In the genomic region with DNA sequence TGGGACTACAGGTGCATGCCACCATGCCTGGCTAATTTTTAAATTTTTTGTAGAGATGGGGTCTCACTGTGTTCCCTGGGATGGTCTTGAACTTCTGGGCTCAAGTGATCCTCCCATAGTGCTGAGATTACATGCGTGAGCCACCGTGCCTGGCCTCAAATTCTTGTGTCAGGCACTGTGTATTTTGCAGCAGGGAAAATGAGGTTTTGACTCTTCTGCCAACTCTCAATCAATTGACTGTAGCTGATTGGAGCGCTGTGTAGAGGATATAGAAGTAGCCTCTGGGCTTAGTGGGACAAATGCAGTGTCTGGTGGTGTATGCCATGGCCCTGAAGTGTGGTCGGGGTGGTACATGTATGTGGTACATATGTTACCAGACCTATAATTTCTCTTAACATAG, we compare ENCODE assay signal across 22 cellular contexts.
A peak's percentile ranks its signal among the peaks of the same experiment; 100 is the strongest.
DNase-seq lines count a peak whose midpoint lies in the region; ATAC-seq, FAIRE-seq and TF ChIP-seq lines count a peak whose summit lies in the region.
"Had no signal": no experiment of that assay in that cellular context is flagged by ENCODE, and none has a peak within 500 bp of the region (broad histone marks: within the 10 kb centered on the region; RNA-seq: fewer than 3 reads in every experiment).

No MANE protein-coding gene starts in this region.

- no peak overlapping the region for H3K4ac ChIP-seq in H9 (ENCODE audit: low read depth, low read length)

- CTCF ChIA-PET in K562 (lab: Yijun Ruan, JAX; ENCODE audit: low intra/inter-chr PET ratio) = no interaction called here

- H3K36me3 Mint-ChIP-seq in H9 (ENCODE audit: insufficient read depth in 1 of 3, low read depth in 3 of 3) = peaks cover 4 to 7% (median 4%) of the 10 kb centered on the region in 3 experiments; a peak in 5 of 7 replicates
- peaks cover 11% of the 10 kb centered on the region for H3K36me3 Mint-ChIP-seq in progenitor cell of endocrine pancreas (ENCODE audit: insufficient read depth)
- H3K36me3 Mint-ChIP-seq: CD8-positive, alpha-beta T cell had no signal

- no peaks in the 10 kb centered on the region for H3K27me3 Mint-ChIP-seq in H9 (ENCODE audit: low read depth)
- no peaks in the 10 kb centered on the region for H3K27me3 Mint-ChIP-seq in progenitor cell of endocrine pancreas

- no CpG with 5 or more reads among the region's 4 CpGs for WGBS in H9 (ENCODE audit: extremely low coverage, insufficient read length, low lambda C conversion rate)
- 90% methylated on average over 3 of the region's 4 CpGs for WGBS in K562 (ENCODE audit: insufficient coverage, low coverage, missing lambda C conversion rate)
- WGBS in right lobe of liver (ENCODE audit: insufficient coverage, low coverage, low lambda C conversion rate, missing lambda C conversion rate) = 39% methylated on average over 4 of the region's 4 CpGs

- no peak overlapping the region for H2AFZ ChIP-seq in H9 (ENCODE audit: low read length)
- H2AFZ ChIP-seq in K562 (ENCODE audit: low read depth, low read length) = no peak overlapping the region

- TF ChIP-seq CTCF in H9 (conservative IDR thresholded peaks at IDR 0.05) (no peak), K562 (IDR thresholded peaks at IDR 0.05 in 2 of 3, conservative IDR thresholded peaks at IDR 0.05 in 1 of 3; ENCODE audit: insufficient read depth in 2 of 3, low read depth in 1 of 3, low read length in 3 of 3) (no peak), right lobe of liver (IDR thresholded peaks at IDR 0.05) (no peak), progenitor cell of endocrine pancreas (IDR thresholded peaks at IDR 0.05; ENCODE audit: unreplicated experiment) (no peak), gastrocnemius medialis (IDR thresholded peaks at IDR 0.05 in 4 of 5, conservative IDR thresholded peaks at IDR 0.05 in 1 of 5) (no peak)

- H3K27me3 ChIP-seq in H9 (ENCODE audit: insufficient read depth, low read length) (no peaks in the 10 kb centered on the region), K562 (ENCODE audit: control insufficient read depth in 2 of 2, insufficient read depth in 2 of 2, low read length in 2 of 2) (no peaks in the 10 kb centered on the region), right lobe of liver (no peaks in the 10 kb centered on the region), gastrocnemius medialis (no peaks in the 10 kb centered on the region)
- H3K27me3 ChIP-seq: BLaER1 treated with 17β-estradiol and CSF1 and Interleukin-3, amounts not matched to agents 10 nM and 100 nM; MG63; Peyer's patch; SJCRH30 had no signal

- H4K8ac ChIP-seq in H9 (replicated peaks; ENCODE audit: insufficient read length, low read depth, low read length) = no peak overlapping the region

- H3K4me1 ChIP-seq in H9 (ENCODE audit: insufficient read depth, low read length) (no peaks in the 10 kb centered on the region), K562 (replicated peaks in 1 of 2; ENCODE audit: control insufficient read depth in 2 of 2, insufficient read depth in 2 of 2, low read length in 2 of 2) (no peaks in the 10 kb centered on the region; a peak in 1 of 5 replicates), right lobe of liver (peaks cover 0 to 29% (median 10%) of the 10 kb centered on the region in 4 donors), gastrocnemius medialis (peaks cover 25 to 33% of the 10 kb centered on the region in 2 donors)
- H3K4me1 ChIP-seq: Peyer's patch had no signal

- H2BK12ac ChIP-seq in H9 (ENCODE audit: insufficient read length, low read depth, low read length) = no peak overlapping the region

- H3K9ac ChIP-seq in H9 (ENCODE audit: extremely low read depth, insufficient read length, low read length) (no peak overlapping the region), K562 (ENCODE audit: insufficient read depth in 1 of 2, low read depth in 2 of 2, low read length in 2 of 2) (no peak overlapping the region)
- H3K9ac ChIP-seq: BLaER1 treated with 17β-estradiol and CSF1 and Interleukin-3, amounts not matched to agents 10 nM and 100 nM had no signal

- H4K20me1 ChIP-seq in H9 (ENCODE audit: control insufficient read depth, insufficient read depth, insufficient read length) = no peaks in the 10 kb centered on the region
- no peaks in the 10 kb centered on the region for H4K20me1 ChIP-seq in K562 (replicated peaks; ENCODE audit: control insufficient read depth, insufficient read depth, low read length)

- H2BK20ac ChIP-seq in H9 (ENCODE audit: low read depth, low read length, poor library complexity, severe bottlenecking) = no peak overlapping the region

- no peak overlapping the region for H4K5ac ChIP-seq in H9 (ENCODE audit: insufficient read length, low read depth, low read length)

- no peak overlapping the region for H2BK120ac ChIP-seq in H9 (ENCODE audit: low read depth, low read length, poor library complexity, severe bottlenecking)

- no peaks in the 10 kb centered on the region for H3K9me1 ChIP-seq in K562 (ENCODE audit: control insufficient read depth, insufficient read depth, low read length)

- H3K4me1 Mint-ChIP-seq in H9 = peaks cover 13 to 18% of the 10 kb centered on the region in 2 experiments
- peaks cover 25% of the 10 kb centered on the region for H3K4me1 Mint-ChIP-seq in progenitor cell of endocrine pancreas (ENCODE audit: low read depth)

- H3K4me3 ChIP-seq in K562 = no peak overlapping the region
- no peak overlapping the region for H3K4me3 ChIP-seq in right lobe of liver
- no peak overlapping the region for H3K4me3 ChIP-seq in gastrocnemius medialis
- H3K4me3 ChIP-seq: BLaER1 treated with 17β-estradiol and CSF1 and Interleukin-3, amounts not matched to agents 10 nM and 100 nM; MG63; Peyer's patch; SJCRH30 had no signal

- no peak overlapping the region for H3K4me2 ChIP-seq in H9 (ENCODE audit: insufficient read depth, insufficient read length, low read length)
- no peak overlapping the region for H3K4me2 ChIP-seq in K562 (ENCODE audit: insufficient read depth, low read length)
- H3K4me2 ChIP-seq: BLaER1 treated with 17β-estradiol and CSF1 and Interleukin-3, amounts not matched to agents 10 nM and 100 nM had no signal

- in situ Hi-C loops in K562 (cut with MboI) (no loop called here), gastrocnemius medialis (cut with MboI; ENCODE audit: low sequenced_read_pairs in 4 of 4) (no loop called here)

- H2BK15ac ChIP-seq in H9 (ENCODE audit: low read depth, low read length) = no peak overlapping the region

- TF ChIP-seq RAD21 in K562 (CRISPR knock-in tag; conservative IDR thresholded peaks at IDR 0.05 in 1 of 2, IDR thresholded peaks at IDR 0.05 in 1 of 2) = no peak

- intact Hi-C loops in K562 (cut with micrococcal nuclease) (no loop called here), right lobe of liver (cut with DNase I) (no loop called here), gastrocnemius medialis (cut with DNase I; ENCODE audit: low total_unique reads) (no loop called here)

- H3K36me3 ChIP-seq in K562 (ENCODE audit: control insufficient read depth, insufficient read depth, low read length) (no peaks in the 10 kb centered on the region), right lobe of liver (no peaks in the 10 kb centered on the region), gastrocnemius medialis (no peaks in the 10 kb centered on the region)
- H3K36me3 ChIP-seq: Peyer's patch had no signal

- DNase-seq in H9 (no peak), K562 (ENCODE audit: extremely low read depth in 1 of 4, low spot score in 3 of 4) (no peak), right lobe of liver (no peak), progenitor cell of endocrine pancreas (ENCODE audit: low spot score, unreplicated experiment) (no peak), substantia nigra (lab: John Stamatoyannopoulos, UW) (no peak), MV-4-11 (lab: John Stamatoyannopoulos, UW) (no peak), gastrocnemius medialis (no peak)
- DNase-seq: CD8-positive, alpha-beta T cell; DND-41; MG63; NCI-H1048; NCI-H1417 treated with DMSO at 0.1 percent for 48 hours; NCI-H187 treated with DMSO at 0.1 percent for 48 hours; NCI-H226; NCI-H510A treated with DMSO at 0.1 percent for 48 hours; NCI-H748 treated with DMSO at 0.1 percent for 48 hours; Peyer's patch; SJCRH30 had no signal

- TF ChIP-seq EP300 in K562 (IDR thresholded peaks at IDR 0.05; ENCODE audit: low read length) = no peak

- H3K23me2 ChIP-seq in H9 (ENCODE audit: insufficient read length, low read depth, low read length, poor library complexity, severe bottlenecking) = no peaks in the 10 kb centered on the region

- H2AK5ac ChIP-seq in H9 (ENCODE audit: insufficient read length, low read length) = no peak overlapping the region

- H2BK5ac ChIP-seq in H9 (ENCODE audit: insufficient read length, low read length) = no peak overlapping the region

- TF ChIP-seq POLR2A in K562 (conservative IDR thresholded peaks at IDR 0.05) (no peak), right lobe of liver (IDR thresholded peaks at IDR 0.05) (no peak), gastrocnemius medialis (IDR thresholded peaks at IDR 0.05) (no peak)

- H3K27ac Mint-ChIP-seq in H9 (peak overlapping the region in 2 of 3 experiments; percentile 53 to 77; a peak in 5 of 7 replicates), progenitor cell of endocrine pancreas (peak overlapping the region; percentile 37)
- H3K27ac Mint-ChIP-seq: CD8-positive, alpha-beta T cell had no signal

- no peak overlapping the region for H3K14ac ChIP-seq in H9 (ENCODE audit: insufficient read depth, low read length)

- no peak overlapping the region for H3K56ac ChIP-seq in H9 (ENCODE audit: insufficient read length, low read depth, low read length)

- no peaks in the 10 kb centered on the region for H3K79me1 ChIP-seq in H9 (ENCODE audit: insufficient read depth, low read depth, low read length, poor library complexity, severe bottlenecking)

- H3K4me3 Mint-ChIP-seq in H9 (no peak overlapping the region), progenitor cell of endocrine pancreas (ENCODE audit: low read depth) (no peak overlapping the region)
- H3K4me3 Mint-ChIP-seq: CD8-positive, alpha-beta T cell had no signal

- no peak overlapping the region for H4K91ac ChIP-seq in H9 (ENCODE audit: insufficient read length, low read depth, low read length)

- H3K79me2 ChIP-seq in H9 (ENCODE audit: insufficient read depth, low read length) = 0 out of 2 replicates have a peak, but pooled peaks cover 1% of the 10 kb centered on the region
- H3K79me2 ChIP-seq in K562 (ENCODE audit: control insufficient read depth, insufficient read depth, low read length) = peaks cover 20% of the 10 kb centered on the region

- H3T11ph ChIP-seq in H9 (ENCODE audit: low read length) = no peak overlapping the region

- H3K23ac ChIP-seq in H9 (ENCODE audit: insufficient read length, low read depth, low read length) = no peak overlapping the region

- no peak overlapping the region for H3K18ac ChIP-seq in H9 (ENCODE audit: insufficient read length, low read depth, low read length)

- ATAC-seq in K562 (peak; percentile 21; the same call in 1 of the 3 replicates), right lobe of liver (peak; percentile 51 to 85 (median 74)), HG03457 (IDR thresholded peaks at IDR 0.05; ENCODE audit: unreplicated experiment) (no peak), gastrocnemius medialis (no peak)
- ATAC-seq: CD8-positive, alpha-beta T cell had no signal

- H3K9me3 Mint-ChIP-seq in H9 (0 out of 5 replicates have a peak, but pooled peaks cover 0 to 4% of the 10 kb centered on the region in 2 experiments), progenitor cell of endocrine pancreas (ENCODE audit: low read depth) (no peaks in the 10 kb centered on the region)
- H3K9me3 Mint-ChIP-seq: CD8-positive, alpha-beta T cell had no signal

- no peak for FAIRE-seq in K562 (lab: Jason Lieb, UNC)
- FAIRE-seq: GM12891, H1 had no signal

- BruUV-seq in K562 (replicated peaks; lab: Mats Ljungman, UMichigan) = no TSS peak

- H3K9me3 ChIP-seq in H9 (ENCODE audit: control insufficient read depth, low read depth, low read length) (no peaks in the 10 kb centered on the region), K562 (replicated peaks; ENCODE audit: control insufficient read depth, insufficient read depth, low read depth, low read length) (no peaks in the 10 kb centered on the region), right lobe of liver (no peaks in the 10 kb centered on the region), gastrocnemius medialis (no peaks in the 10 kb centered on the region)
- H3K9me3 ChIP-seq: BLaER1 treated with 17β-estradiol and CSF1 and Interleukin-3, amounts not matched to agents 10 nM and 100 nM; MG63; Peyer's patch; SJCRH30 had no signal

- POLR2A ChIA-PET in K562 (lab: Yijun Ruan, JAX) = no interaction called here

- no peak overlapping the region for H3K27ac ChIP-seq in H9 (ENCODE audit: insufficient read length, low read depth, low read length)
- H3K27ac ChIP-seq in K562 (ENCODE audit: extremely low read depth, low read depth, low read length) = no peak overlapping the region
- H3K27ac ChIP-seq in right lobe of liver = peak overlapping the region in 2 of 3 donors; percentile 52 to 60
- no peak overlapping the region for H3K27ac ChIP-seq in substantia nigra (ENCODE audit: low read depth, low read length, poor library complexity, severe bottlenecking)
- H3K27ac ChIP-seq in gastrocnemius medialis = no peak overlapping the region
- H3K27ac ChIP-seq: BLaER1 treated with 17β-estradiol and CSF1 and Interleukin-3, amounts not matched to agents 10 nM and 100 nM; Peyer's patch; SJCRH30 had no signal

Comparison
In these comparisons a context has a peak if more than half of its experiments do, and no peak if none do; other contexts are left out.
1. H3K27ac ChIP-seq: peak in right lobe of liver (2 of 3); none in H9 (single experiment), K562 (single experiment), substantia nigra (single experiment) and gastrocnemius medialis (0 of 4).
2. ATAC-seq: peak in K562 (single experiment) and right lobe of liver (4 of 4); none in HG03457 (single experiment) and gastrocnemius medialis (0 of 2).